7 cellular contexts compared by ENCODE assay signal in genomic region chr2:97590515-97591394, GRCh38. TPM values are rescaled to one million over a fixed set of nuclear protein-coding genes. Genes with fewer than 3 reads are reported as not detected.
A peak's percentile ranks its signal among the peaks of the same experiment; 100 is the strongest.
DNase-seq lines count a peak whose midpoint lies in the region; ATAC-seq and TF ChIP-seq lines count a peak whose summit lies in the region.
"Not testable (repeated sequence)": the region's sequence is repeated elsewhere in the genome, so short reads cannot be mapped to it uniquely, and the experiment has no call there.

No MANE protein-coding gene starts in this region.

- not testable (repeated sequence) for TF ChIP-seq POLR2A in GM18505 (IDR thresholded peaks at IDR 0.05; ENCODE audit: borderline replicate concordance, extremely low read depth, insufficient read depth, insufficient read length); lower leg skin (IDR thresholded peaks at IDR 0.05)
- TF ChIP-seq POLR2A in Peyer's patch (IDR thresholded peaks at IDR 0.05): peak in 1 of 2 donors; percentile 28

- H3K27ac ChIP-seq in Peyer's patch: peak overlapping the region; percentile 85 to 97 (median 95)

- peak overlapping the region; percentile 58 to 83 (median 66) for H3K4me3 ChIP-seq in Peyer's patch
- H3K4me3 ChIP-seq in lower leg skin (ENCODE audit: low read depth, poor library complexity, severe bottlenecking): peak overlapping the region; percentile 55

- H3K4me1 ChIP-seq in Peyer's patch: not testable (repeated sequence)

- TF ChIP-seq CTCF in Peyer's patch (IDR thresholded peaks at IDR 0.05) (peak; percentile 97 to 100 (median 100)), lower leg skin (IDR thresholded peaks at IDR 0.05) (peak in 1 of 3 donors; percentile 97)

- intact Hi-C loops in lower leg skin (cut with DNase I; ENCODE audit: low total_unique reads): loop anchor here (10.0 kb wide), 1 partner anchor 104 kb away; no protein-coding TSS in a partner anchor

- H3K9me3 ChIP-seq in Peyer's patch: not testable (repeated sequence)

- H3K36me3 ChIP-seq in Peyer's patch: not testable (repeated sequence)

- WGBS in lower leg skin, 2 donors: 3 to 8% methylated on average over 8 to 23 of the region's 33 CpGs

- peak; percentile 73 to 92 (median 79) for DNase-seq in Peyer's patch
- peak; percentile 41 for DNase-seq in activated T-helper 1 cell treated with Interleukin-2 at 50 U/mL for 16 hours (ENCODE audit: low read depth)
- DNase-seq in epidermal melanocyte (ENCODE audit: insufficient read length, low spot score): peak; percentile 8
- DNase-seq in lower leg skin (ENCODE audit: low spot score in 2 of 2): peak; percentile 88 to 92
- DNase-seq in stimulated activated CD4-positive, alpha-beta T cell treated with anti-CD3 and anti-CD28 coated beads, Interleukin-12 subunit alpha, Interleukin-12 subunit beta, amount 100 ng/mL, for 24 hours (ENCODE audit: low read depth in 2 of 2): peak; percentile 34 to 64

- peak; percentile 54 for ATAC-seq in GM18505 (IDR thresholded peaks at IDR 0.05; ENCODE audit: unreplicated experiment)
- ATAC-seq in HG02973 (IDR thresholded peaks at IDR 0.05; ENCODE audit: unreplicated experiment): peak; percentile 46

- H3K27me3 ChIP-seq in Peyer's patch: not testable (repeated sequence)

RNA-seq across cellular contexts. Expression of gene ANKRD36B, which starts 1.1 kb away (rescaled TPM):
- total RNA-seq in Peyer's patch: 100 to 1,000 TPM in 1 of 4 donors, 10 to 100 TPM in 3; 28.5 to 294 (median 69.2) TPM
- total RNA-seq in lower leg skin: 10 to 100 TPM; 11.0 to 33.1 (median 12.6) TPM

RNA-seq across cellular contexts. Expression of gene COX5B, which starts 55.1 kb away (rescaled TPM):
- total RNA-seq in Peyer's patch: 100 to 1,000 TPM; 248 to 721 (median 447) TPM
- total RNA-seq in lower leg skin: 100 to 1,000 TPM; 206 to 427 (median 359) TPM

Comparison
In these comparisons a context has a peak if more than half of its experiments do, and no peak if none do; other contexts are left out.
1. Peak in every context shown above with its lines: DNase-seq, ATAC-seq, H3K4me3 ChIP-seq and H3K27ac ChIP-seq.
2. DNase-seq: peak in every context shown above with its lines; median percentile 90 in lower leg skin; 79 in Peyer's patch; 49 in stimulated activated CD4-positive, alpha-beta T cell treated with anti-CD3 and anti-CD28 coated beads, Interleukin-12 subunit alpha, Interleukin-12 subunit beta, amount 100 ng/mL, for 24 hours; 41 in activated T-helper 1 cell treated with Interleukin-2 at 50 U/mL for 16 hours; 8 in epidermal melanocyte.